Comparison of ENCODE assay signal across 20 cellular contexts in genomic region chr19:2973229-2973628, GRCh38. TPM values are rescaled to one million over a fixed set of nuclear protein-coding genes. Genes with fewer than 3 reads are reported as not detected.
DNase-seq lines count a peak whose midpoint lies in the region; ATAC-seq and TF ChIP-seq lines count a peak whose summit lies in the region.
"Had no signal": no experiment of that assay in that cellular context is flagged by ENCODE, and none has a peak within 500 bp of the region (broad histone marks: within the 10 kb centered on the region; RNA-seq: fewer than 3 reads in every experiment).

No MANE protein-coding gene starts in this region.

- dilution Hi-C loops in mammary epithelial cell (cut with HindIII; ENCODE audit: low sequenced_read_pairs), result loop anchor here (10.0 kb wide), 1 partner anchor 52 kb away; the partner anchor contains the start of gene TLE2

- BruUV-seq in mammary epithelial cell (replicated peaks; lab: Mats Ljungman, UMichigan), result no TSS peak

- H3K27me3 ChIP-seq in breast epithelium (no peaks in the 10 kb centered on the region), mammary epithelial cell (ENCODE audit: insufficient read depth, low read length) (no peaks in the 10 kb centered on the region), sigmoid colon (no peaks in the 10 kb centered on the region), vagina (no peaks in the 10 kb centered on the region)
- H3K27me3 ChIP-seq: dorsolateral prefrontal cortex had no signal

- no peaks in the 10 kb centered on the region for H3K79me2 ChIP-seq in mammary epithelial cell (ENCODE audit: insufficient read depth, low read length)

- peak overlapping the region; percentile 72 to 79 for H3K27ac ChIP-seq in breast epithelium
- H3K27ac ChIP-seq in mammary epithelial cell (ENCODE audit: insufficient read depth, low read depth, low read length), result no peak overlapping the region
- H3K27ac ChIP-seq in sigmoid colon, result peak overlapping the region in 3 of 4 donors; percentile 4 to 88 (median 48)
- H3K27ac ChIP-seq in vagina, result peak overlapping the region; percentile 21

- peak; percentile 39 for ATAC-seq in left ventricle myocardium superior
- no peak for ATAC-seq in HG03469 (IDR thresholded peaks at IDR 0.05; ENCODE audit: unreplicated experiment)
- ATAC-seq: activated CD4-positive, CD25-positive, alpha-beta regulatory T cell treated with anti-CD3 and anti-CD28 coated beads, Interleukin-2, amount 50 U/mL, for 24 hours; activated T-cell treated with anti-CD3 and anti-CD28 coated beads, Interleukin-2, amount 50 U/mL, for 72 hours; K562; natural killer cell had no signal

- WGBS in mammary epithelial cell (ENCODE audit: low coverage, missing lambda C conversion rate), result 92% methylated on average over 8 of the region's 8 CpGs
- 70 to 73% methylated on average over 8 of the region's 8 CpGs for WGBS in sigmoid colon, 2 donors

- H2AFZ ChIP-seq in mammary epithelial cell (ENCODE audit: low read depth, low read length), result no peak overlapping the region

- no peak for TF ChIP-seq EP300 in sigmoid colon (IDR thresholded peaks at IDR 0.05)

- no peak overlapping the region for H3K4me2 ChIP-seq in mammary epithelial cell (ENCODE audit: insufficient read depth, low read depth, low read length)

- TF ChIP-seq POLR2A in breast epithelium (IDR thresholded peaks at IDR 0.05) (no peak), sigmoid colon (IDR thresholded peaks at IDR 0.05) (no peak), vagina (IDR thresholded peaks at IDR 0.05) (no peak)

- TF ChIP-seq CTCF in breast epithelium (IDR thresholded peaks at IDR 0.05), result no peak
- no peak for TF ChIP-seq CTCF in mammary epithelial cell (conservative IDR thresholded peaks at IDR 0.05 in 1 of 2, IDR thresholded peaks at IDR 0.05 in 1 of 2; ENCODE audit: extremely low read depth in 1 of 2, insufficient read depth in 1 of 2, low read depth in 1 of 2, low read length in 2 of 2)
- TF ChIP-seq CTCF in sigmoid colon (IDR thresholded peaks at IDR 0.05), result no peak
- TF ChIP-seq CTCF in vagina (IDR thresholded peaks at IDR 0.05), result no peak

- DNase-seq in breast epithelium (ENCODE audit: low spot score in 2 of 2), result no peak
- DNase-seq in mammary epithelial cell, result no peak
- DNase-seq in left ventricle myocardium superior, result peak; percentile 75
- no peak for DNase-seq in sigmoid colon
- no peak for DNase-seq in vagina (ENCODE audit: extremely low spot score in 2 of 2)
- no peak for DNase-seq in NCI-H2171 treated with DMSO at 0.1 percent for 48 hours (lab: John Stamatoyannopoulos, UW)
- DNase-seq in activated T-cell treated with anti-CD3 and anti-CD28 coated beads, Interleukin-2, amount 50 U/mL, for 1 hour, result no peak
- DNase-seq: activated CD8-positive, alpha-beta memory T cell treated with anti-CD3 and anti-CD28 coated beads for 24 hours; activated naive CD8-positive, alpha-beta T cell treated with anti-CD3 and anti-CD28 coated beads, Interleukin-2, amount 10 ng/mL, durations not matched to agents 7 days and 5 days; activated T-cell treated with anti-CD3 and anti-CD28 coated beads, Interleukin-2, amount 50 U/mL, for 72 hours; Calu3; dorsolateral prefrontal cortex; erythroblast; head of caudate nucleus; natural killer cell; NCI-H1694 treated with DMSO at 0.1 percent for 48 hours; stimulated activated CD4-positive, alpha-beta T cell treated with anti-CD3 and anti-CD28 coated beads, Interleukin-15, amount 100 ng/mL, for 24 hours had no signal

- H3K9me3 ChIP-seq in breast epithelium, result no peaks in the 10 kb centered on the region
- no peaks in the 10 kb centered on the region for H3K9me3 ChIP-seq in mammary epithelial cell (replicated peaks; ENCODE audit: insufficient read depth, low read length)
- no peaks in the 10 kb centered on the region for H3K9me3 ChIP-seq in sigmoid colon
- no peaks in the 10 kb centered on the region for H3K9me3 ChIP-seq in vagina

- H3K4me1 ChIP-seq in breast epithelium (peaks cover 14 to 15% of the 10 kb centered on the region in 2 donors), mammary epithelial cell (ENCODE audit: insufficient read depth, low read length) (peaks cover 11% of the 10 kb centered on the region), sigmoid colon (peaks cover 0 to 43% (median 39%) of the 10 kb centered on the region in 4 donors), vagina (peaks cover 46% of the 10 kb centered on the region)

- H4K20me1 ChIP-seq in mammary epithelial cell (ENCODE audit: insufficient read depth, low read length), result no peaks in the 10 kb centered on the region

- no peak overlapping the region for H3K9ac ChIP-seq in mammary epithelial cell (ENCODE audit: insufficient read depth, low read length)

- intact Hi-C loops in breast epithelium (cut with DNase I; ENCODE audit: low total_unique reads) (no loop called here), mammary epithelial cell (cut with micrococcal nuclease) (no loop called here), left ventricle myocardium superior (cut with micrococcal nuclease) (no loop called here), sigmoid colon (cut with DNase I) (no loop called here), vagina (cut with DNase I) (no loop called here)

- CTCF ChIA-PET in mammary epithelial cell (lab: Charles Lee; ENCODE audit: low non-redundant PET), result no interaction called here

- no peak overlapping the region for H3K4me3 ChIP-seq in breast epithelium
- H3K4me3 ChIP-seq in mammary epithelial cell (replicated peaks in 1 of 3; ENCODE audit: insufficient read depth in 1 of 3, low read depth in 2 of 3, low read length in 3 of 3), result no peak overlapping the region
- no peak overlapping the region for H3K4me3 ChIP-seq in sigmoid colon
- no peak overlapping the region for H3K4me3 ChIP-seq in vagina
- H3K4me3 ChIP-seq: dorsolateral prefrontal cortex, K562 had no signal

- in situ Hi-C loops in mammary epithelial cell (cut with MboI; ENCODE audit: low sequenced_read_pairs in 2 of 2), result loop anchor here in 1 of 2 donors (25.0 kb wide), 1 partner anchor 514 kb away; the partner anchor contains the start of genes SMIM24 and SMIM44

- H3K36me3 ChIP-seq in breast epithelium, result no peaks in the 10 kb centered on the region
- no peaks in the 10 kb centered on the region for H3K36me3 ChIP-seq in mammary epithelial cell (ENCODE audit: insufficient read depth, low read length)
- no peaks in the 10 kb centered on the region for H3K36me3 ChIP-seq in sigmoid colon
- no peaks in the 10 kb centered on the region for H3K36me3 ChIP-seq in vagina

RNA-seq across cellular contexts. Expression of gene TLE6, which starts 4.1 kb away (rescaled TPM):
- total RNA-seq in breast epithelium (1 to 10 TPM; 1.6 to 4.3 (median 3.2) TPM), mammary epithelial cell (1 to 10 TPM in 1 of 2 donors, under 1 TPM in 1; 0.33 to 1.6 TPM), left ventricle myocardium superior (0.30 TPM), sigmoid colon (under 1 TPM in 3 of 4 donors, not detected in 1; 0.71 to 0.99 (median 0.81) TPM), vagina (10.6 TPM)
- polyA plus RNA-seq in mammary epithelial cell (0.91 TPM), sigmoid colon (1 to 10 TPM; 1.8 to 7.2 (median 3.0) TPM)
- not detected for polyA minus RNA-seq in mammary epithelial cell

RNA-seq across cellular contexts. Expression of gene ZNF77, which starts 28.5 kb away (rescaled TPM):
- total RNA-seq in breast epithelium (1 to 10 TPM; 2.2 to 5.1 (median 4.9) TPM), mammary epithelial cell (1 to 10 TPM; 5.5 to 5.7 TPM), left ventricle myocardium superior (2.2 TPM), sigmoid colon (1 to 10 TPM; 3.4 to 8.2 (median 5.3) TPM), vagina (6.4 TPM)
- polyA plus RNA-seq in mammary epithelial cell (4.1 TPM), sigmoid colon (1 to 10 TPM; 1.8 to 2.7 (median 2.1) TPM)
- polyA minus RNA-seq in mammary epithelial cell, result 4.2 TPM

RNA-seq across cellular contexts. Expression of gene TLE2, which starts 55.9 kb away (rescaled TPM):
- total RNA-seq in breast epithelium (10 to 100 TPM; 25.3 to 65.6 (median 35.1) TPM), mammary epithelial cell (1 to 10 TPM; 4.8 to 7.2 TPM), left ventricle myocardium superior (66.5 TPM), sigmoid colon (10 to 100 TPM; 27.8 to 66.5 (median 47.3) TPM), vagina (28.2 TPM)
- polyA plus RNA-seq in mammary epithelial cell (0.87 TPM), sigmoid colon (10 to 100 TPM; 10.9 to 20.9 (median 14.4) TPM)
- polyA minus RNA-seq in mammary epithelial cell, result 0.78 TPM
